In genomic region chr2:173965372-173966025, GRCh38 we compare ENCODE assay signal across 1 cellular context.
TF ChIP-seq lines count a peak whose summit lies in the region.

Gene SP3 (minus strand): TSS chr2:173965373. CDS start chr2:173965171, 202 bp downstream.

TF ChIP-seq in HEK293, 187 proteins besides CTCF, POLR2A, EP300 and RAD21 (continued from another document and continues in another):
- TF ChIP-seq PRDM10 (tag by site-specific recombination; IDR thresholded peaks at IDR 0.05) = peak; percentile 87
- no peak for TF ChIP-seq ZNF266 (tag by site-specific recombination; IDR thresholded peaks at IDR 0.05; ENCODE audit: low read depth)
- TF ChIP-seq REST (tag by site-specific recombination; IDR thresholded peaks at IDR 0.05) = no peak
- 0 out of 2 replicates have a peak, but pooled peaks have one; percentile 42 for TF ChIP-seq REPIN1 (tag by site-specific recombination; IDR thresholded peaks at IDR 0.05; ENCODE audit: low read depth)
- no peak for TF ChIP-seq WT1 (tag by site-specific recombination; IDR thresholded peaks at IDR 0.05)
- peak; percentile 82 for TF ChIP-seq ZNF501 (tag by site-specific recombination; IDR thresholded peaks at IDR 0.05)
- TF ChIP-seq SP7 (tag by site-specific recombination; IDR thresholded peaks at IDR 0.05) = peak; percentile 61
- no peak for TF ChIP-seq ZNF302 (tag by site-specific recombination; IDR thresholded peaks at IDR 0.05; ENCODE audit: low read depth)
- TF ChIP-seq ZNF707 (tag by site-specific recombination; IDR thresholded peaks at IDR 0.05) = no peak
- TF ChIP-seq ZNF548 (tag by site-specific recombination; IDR thresholded peaks at IDR 0.05) = no peak
- no peak for TF ChIP-seq ZNF37A (tag by site-specific recombination; IDR thresholded peaks at IDR 0.05)
- no peak for TF ChIP-seq ZNF114 (tag by site-specific recombination; IDR thresholded peaks at IDR 0.05)
- peak; percentile 86 for TF ChIP-seq ZIC2 (tag by site-specific recombination; IDR thresholded peaks at IDR 0.05)
- TF ChIP-seq ZNF830 (tag by site-specific recombination; IDR thresholded peaks at IDR 0.05; ENCODE audit: low read depth) = no peak
- no peak for TF ChIP-seq GLI2 (tag by site-specific recombination; IDR thresholded peaks at IDR 0.05; ENCODE audit: borderline replicate concordance, low read depth)
- TF ChIP-seq ZNF24 (tag by site-specific recombination; IDR thresholded peaks at IDR 0.05) = peak; percentile 40; the same call in 1 of the 2 replicates
- peak; percentile 36; the same call in 1 of the 2 replicates for TF ChIP-seq ZNF692 (tag by site-specific recombination; IDR thresholded peaks at IDR 0.05)
- TF ChIP-seq ZNF561 (tag by site-specific recombination; IDR thresholded peaks at IDR 0.05; ENCODE audit: borderline replicate concordance) = peak; percentile 70; the same call in 1 of the 2 replicates
- TF ChIP-seq ZNF146 (tag by site-specific recombination; IDR thresholded peaks at IDR 0.05) = no peak
- TF ChIP-seq HOXC10 (CRISPR knock-in tag; IDR thresholded peaks at IDR 0.05) = no peak
- no peak for TF ChIP-seq ZBTB44 (tag by site-specific recombination; IDR thresholded peaks at IDR 0.05)
- no peak for TF ChIP-seq ZNF239 (tag by site-specific recombination; IDR thresholded peaks at IDR 0.05)
- no peak for TF ChIP-seq ZNF112 (tag by site-specific recombination; IDR thresholded peaks at IDR 0.05)
- TF ChIP-seq MZF1 (tag by site-specific recombination; IDR thresholded peaks at IDR 0.05; ENCODE audit: borderline replicate concordance) = no peak
- TF ChIP-seq ZNF76 (tag by site-specific recombination; IDR thresholded peaks at IDR 0.05; ENCODE audit: borderline replicate concordance, low read depth) = no peak; the same call in 1 of the 2 replicates
- TF ChIP-seq SP2 (tag by site-specific recombination; IDR thresholded peaks at IDR 0.05) = peak; percentile 89
- TF ChIP-seq ZBTB8A (tag by site-specific recombination; IDR thresholded peaks at IDR 0.05) = no peak
- TF ChIP-seq ZNF398 (tag by site-specific recombination; IDR thresholded peaks at IDR 0.05) = peak; percentile 72
- TF ChIP-seq ZNF629 (tag by site-specific recombination; IDR thresholded peaks at IDR 0.05) = no peak
- peak; percentile 61 for TF ChIP-seq KLF16 (tag by site-specific recombination; IDR thresholded peaks at IDR 0.05)
- no peak for TF ChIP-seq ZNF704 (tag by site-specific recombination; IDR thresholded peaks at IDR 0.05)
- no peak for TF ChIP-seq ZNF670 (tag by site-specific recombination; IDR thresholded peaks at IDR 0.05; ENCODE audit: low read depth)
- TF ChIP-seq ZNF555 (tag by site-specific recombination; conservative IDR thresholded peaks at IDR 0.05) = no peak
- TF ChIP-seq ZNF660 (tag by site-specific recombination; IDR thresholded peaks at IDR 0.05) = no peak; the same call in 1 of the 2 replicates
- no peak for TF ChIP-seq KLF10 (tag by site-specific recombination; IDR thresholded peaks at IDR 0.05)
- TF ChIP-seq HIC1 (tag by site-specific recombination; IDR thresholded peaks at IDR 0.05) = no peak; the same call in none of the 2 replicates
- TF ChIP-seq ZNF449 (tag by site-specific recombination; IDR thresholded peaks at IDR 0.05) = no peak
- TF ChIP-seq ZBTB26 (tag by site-specific recombination; optimal IDR thresholded peaks at IDR 0.05) = peak; percentile 82
- TF ChIP-seq ZFP37 (tag by site-specific recombination; IDR thresholded peaks at IDR 0.05) = peak; percentile 92
- TF ChIP-seq ZNF623 (tag by site-specific recombination; IDR thresholded peaks at IDR 0.05) = no peak
- no peak for TF ChIP-seq ZSCAN4 (tag by site-specific recombination; IDR thresholded peaks at IDR 0.05)
- no peak for TF ChIP-seq ZBTB7A (tag by site-specific recombination; IDR thresholded peaks at IDR 0.05; ENCODE audit: low read depth)
- peak; percentile 9; the same call in 1 of the 2 replicates for TF ChIP-seq ZFHX2 (tag by site-specific recombination; conservative IDR thresholded peaks at IDR 0.05)
